In genomic region chr2:191746306-191746705, GRCh38 we compare ENCODE assay signal across 28 cellular contexts.
DNase-seq lines count a peak whose midpoint lies in the region; TF ChIP-seq lines count a peak whose summit lies in the region.
"Had no signal": no experiment of that assay in that cellular context is flagged by ENCODE, and none has a peak within 500 bp of the region (broad histone marks: within the 10 kb centered on the region; RNA-seq: fewer than 3 reads in every experiment).

No MANE protein-coding gene starts in this region.

- no peak overlapping the region for H3K18ac ChIP-seq in mesenchymal stem cell (ENCODE audit: low read depth in 1 of 2, low read length in 2 of 2)

- H3K9ac ChIP-seq in mesenchymal stem cell (ENCODE audit: low read length), result no peak overlapping the region
- H3K9ac ChIP-seq: BLaER1 had no signal

- no peaks in the 10 kb centered on the region for H3K4me1 ChIP-seq in mesenchymal stem cell (ENCODE audit: control insufficient read depth, insufficient read depth, low read depth, low read length)
- H3K4me1 ChIP-seq in prostate gland (replicated peaks), result no peaks in the 10 kb centered on the region
- H3K4me1 ChIP-seq: BLaER1, uterus had no signal

- no peak overlapping the region for H2AFZ ChIP-seq in mesenchymal stem cell (ENCODE audit: low read depth, low read length)
- H2AFZ ChIP-seq: PC-9 had no signal

- in situ Hi-C loops in ACHN (cut with HindIII; ENCODE audit: low pct_ligation_motif_present, low pct_unique_long_range_greater_than_20kb, low sequenced_read_pairs), result no loop called here

- WGBS in mesenchymal stem cell, result 86% methylated on average over 1 of the region's 3 CpGs
- 30% methylated on average over 3 of the region's 3 CpGs for WGBS in prostate gland

- no peak overlapping the region for H2AK5ac ChIP-seq in mesenchymal stem cell (ENCODE audit: low read length, severe bottlenecking)

- H3K79me1 ChIP-seq in mesenchymal stem cell (replicated peaks; ENCODE audit: low read length, poor library complexity, severe bottlenecking), result no peaks in the 10 kb centered on the region

- H3K27ac ChIP-seq in mesenchymal stem cell (ENCODE audit: low read length, poor library complexity, severe bottlenecking), result no peak overlapping the region
- no peak overlapping the region for H3K27ac ChIP-seq in coronary artery
- H3K27ac ChIP-seq in prostate gland, result no peak overlapping the region
- H3K27ac ChIP-seq: BLaER1, brain microvascular endothelial cell, PC-9, uterus had no signal

- no peak for TF ChIP-seq CTCF in AG09309 (IDR thresholded peaks at IDR 0.05; ENCODE audit: control insufficient read depth, insufficient read depth, low read depth, low read length, missing control alignments)
- TF ChIP-seq CTCF in coronary artery (IDR thresholded peaks at IDR 0.05), result no peak
- TF ChIP-seq CTCF in prostate gland (IDR thresholded peaks at IDR 0.05), result no peak

- no peak overlapping the region for H4K8ac ChIP-seq in mesenchymal stem cell (ENCODE audit: low read length)

- H2BK15ac ChIP-seq in mesenchymal stem cell (ENCODE audit: low read depth, poor library complexity, severe bottlenecking), result no peak overlapping the region

- H3K4me3 ChIP-seq in AG09309 (ENCODE audit: control insufficient read depth, low read depth, low read length), result no peak overlapping the region
- H3K4me3 ChIP-seq in mesenchymal stem cell (ENCODE audit: insufficient read depth in 1 of 2, low read depth in 1 of 2, low read length in 2 of 2), result peak overlapping the region in 1 of 2 experiments; percentile 20
- H3K4me3 ChIP-seq in coronary artery, result no peak overlapping the region
- no peak overlapping the region for H3K4me3 ChIP-seq in prostate gland
- H3K4me3 ChIP-seq: BLaER1, PC-9, uterus had no signal

- H2BK12ac ChIP-seq in mesenchymal stem cell (ENCODE audit: low read length in 2 of 2), result no peak overlapping the region

- H3K9me3 ChIP-seq in mesenchymal stem cell (ENCODE audit: control insufficient read depth, low read length), result no peaks in the 10 kb centered on the region
- no peaks in the 10 kb centered on the region for H3K9me3 ChIP-seq in prostate gland
- H3K9me3 ChIP-seq: BLaER1, uterus had no signal

- H3K14ac ChIP-seq in mesenchymal stem cell (ENCODE audit: low read length in 2 of 2), result no peak overlapping the region

- H2BK5ac ChIP-seq in mesenchymal stem cell (ENCODE audit: low read depth, low read length, poor library complexity, severe bottlenecking), result no peak overlapping the region

- DNase-seq in AG09309 (ENCODE audit: low read depth) (peak; percentile 84), GM04504 (ENCODE audit: low read depth) (peak; percentile 48), fibroblast of gingiva (ENCODE audit: low read depth) (peak; percentile 91), lung microvascular endothelial cell (ENCODE audit: low read depth in 2 of 2) (peak; percentile 9 to 67), mesenchymal stem cell (no peak), ACHN (no peak), coronary artery (ENCODE audit: low spot score) (no peak), prostate gland (ENCODE audit: low spot score) (no peak)
- DNase-seq: activated CD4-positive, CD25-positive, alpha-beta regulatory T cell treated with anti-CD3 and anti-CD28 coated beads, Interleukin-2, amount 50 U/mL, for 72 hours; activated CD8-positive, alpha-beta memory T cell treated with anti-CD3 and anti-CD28 coated beads, Interleukin-2, amount 50 U/mL, for 48 hours; activated CD8-positive, alpha-beta T cell treated with anti-CD3 and anti-CD28 coated beads for 36 hours; activated naive CD4-positive, alpha-beta T cell treated with anti-CD3 and anti-CD28 coated beads, Interleukin-2, amount 10 ng/mL, durations not matched to agents 7 days and 5 days; brain microvascular endothelial cell; COR-L47; effector memory CD4-positive, alpha-beta T cell; GDM1; hypothalamus; IMR-90; NCI-H1436 treated with DMSO at 0.1 percent for 48 hours; NCI-H2081 treated with DMSO at 0.1 percent for 48 hours; NCI-H2227 treated with DMSO at 0.1 percent for 48 hours; NCI-H69; nephron progenitor cell; PC-9; small intestine; stimulated activated naive CD4-positive, alpha-beta T cell treated with Interleukin-2 at 50 U/mL for 16 hours had no signal

- H3K36me3 ChIP-seq in mesenchymal stem cell (ENCODE audit: control insufficient read depth in 1 of 2, insufficient read depth in 2 of 2, low read depth in 1 of 2, low read length in 2 of 2), result no peaks in the 10 kb centered on the region
- H3K36me3 ChIP-seq in prostate gland, result no peaks in the 10 kb centered on the region
- H3K36me3 ChIP-seq: BLaER1, brain microvascular endothelial cell, uterus had no signal

- TF ChIP-seq POLR2A in prostate gland (IDR thresholded peaks at IDR 0.05), result no peak

- H3K4me2 ChIP-seq in mesenchymal stem cell (ENCODE audit: low read length, poor library complexity, severe bottlenecking), result no peak overlapping the region
- H3K4me2 ChIP-seq: BLaER1, PC-9 had no signal

- no peak overlapping the region for H2BK120ac ChIP-seq in mesenchymal stem cell (ENCODE audit: low read depth, low read length)

- H3K27me3 ChIP-seq in mesenchymal stem cell (ENCODE audit: control insufficient read depth in 1 of 2, insufficient read depth in 1 of 2, low read length in 2 of 2) (no peaks in the 10 kb centered on the region), prostate gland (replicated peaks; ENCODE audit: insufficient read depth) (no peaks in the 10 kb centered on the region)
- H3K27me3 ChIP-seq: BLaER1, brain microvascular endothelial cell, uterus had no signal

- H3K23ac ChIP-seq in mesenchymal stem cell (ENCODE audit: low read length in 2 of 2), result no peak overlapping the region

- intact Hi-C loops in prostate gland (cut with DNase I), result no loop called here

- no peak overlapping the region for H3K4ac ChIP-seq in mesenchymal stem cell (ENCODE audit: low read depth in 1 of 2, low read length in 2 of 2)

- no peak overlapping the region for H4K91ac ChIP-seq in mesenchymal stem cell (ENCODE audit: low read length)

Comparison
In these comparisons a context has a peak if more than half of its experiments do, and no peak if none do; other contexts are left out.
1. DNase-seq: peak in AG09309 (single experiment), GM04504 (single experiment), fibroblast of gingiva (single experiment) and lung microvascular endothelial cell (2 of 2); none in mesenchymal stem cell (single experiment), ACHN (single experiment), coronary artery (single experiment) and prostate gland (single experiment).